15 cellular contexts compared by ENCODE assay signal in the genomic region with DNA sequence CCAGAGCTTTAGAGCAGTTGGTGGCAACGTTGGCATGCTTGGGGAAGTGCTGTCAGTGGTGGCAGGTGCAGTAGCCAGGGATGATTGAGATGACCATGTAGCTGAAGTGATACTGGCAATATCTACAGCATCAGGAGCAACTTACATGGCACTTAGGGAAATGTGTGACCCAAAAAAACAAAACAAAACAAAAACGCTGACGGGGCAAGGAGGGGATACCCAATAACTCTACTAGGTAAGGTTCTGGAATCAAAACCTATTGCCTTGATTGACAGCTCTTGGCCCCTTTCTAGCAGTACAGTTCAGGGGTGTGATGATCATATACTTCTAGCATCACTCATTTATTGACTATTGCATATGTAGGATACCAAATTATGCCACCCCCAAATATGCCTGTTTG.
DNase-seq lines count a peak whose midpoint lies in the region; ATAC-seq, FAIRE-seq and TF ChIP-seq lines count a peak whose summit lies in the region.
"Had no signal": no experiment of that assay in that cellular context is flagged by ENCODE, and none has a peak within 500 bp of the region (broad histone marks: within the 10 kb centered on the region; RNA-seq: fewer than 3 reads in every experiment).

No MANE protein-coding gene starts in this region.

- peaks cover 8 to 15% of the 10 kb centered on the region in 2 experiments for H3K9me3 Mint-ChIP-seq in H9

- H3K56ac ChIP-seq in IMR-90 (ENCODE audit: extremely low read depth, insufficient read depth, low read length) (no peak overlapping the region), H9 (ENCODE audit: insufficient read length, low read depth, low read length) (no peak overlapping the region)

- no peaks in the 10 kb centered on the region for H3K23me2 ChIP-seq in H9 (ENCODE audit: insufficient read length, low read depth, low read length, poor library complexity, severe bottlenecking)

- no peaks in the 10 kb centered on the region for H3K27me3 ChIP-seq in IMR-90 (ENCODE audit: control insufficient read depth, insufficient read depth, low read length)
- H3K27me3 ChIP-seq in adipocyte (replicated peaks; ENCODE audit: control insufficient read depth, insufficient read depth, low read length): no peaks in the 10 kb centered on the region
- H3K27me3 ChIP-seq in keratinocyte (ENCODE audit: control insufficient read depth, extremely low read depth, insufficient read depth, low read length): no peaks in the 10 kb centered on the region
- no peaks in the 10 kb centered on the region for H3K27me3 ChIP-seq in smooth muscle cell (ENCODE audit: low read depth)
- H3K27me3 ChIP-seq in H9 (ENCODE audit: insufficient read depth, low read length): no peaks in the 10 kb centered on the region

- H3K23ac ChIP-seq in IMR-90 (ENCODE audit: low read depth, low read length) (peak overlapping the region; percentile 62; the same call in 1 of the 2 replicates), H9 (ENCODE audit: insufficient read length, low read depth, low read length) (no peak overlapping the region)

- H3K36me3 ChIP-seq in IMR-90 (ENCODE audit: control insufficient read depth, insufficient read depth, low read length): no peaks in the 10 kb centered on the region
- H3K36me3 ChIP-seq in adipocyte (ENCODE audit: control insufficient read depth, insufficient read depth, low read length, severe bottlenecking): no peaks in the 10 kb centered on the region
- no peaks in the 10 kb centered on the region for H3K36me3 ChIP-seq in keratinocyte (ENCODE audit: control insufficient read depth in 2 of 2, extremely low read depth in 1 of 2, insufficient read depth in 2 of 2, low read length in 2 of 2)
- no peaks in the 10 kb centered on the region for H3K36me3 ChIP-seq in smooth muscle cell (ENCODE audit: low read depth)

- H3K27me3 Mint-ChIP-seq in H9 (ENCODE audit: low read depth): no peaks in the 10 kb centered on the region; the same call in 1 of the 2 replicates

- H2AK5ac ChIP-seq in IMR-90 (ENCODE audit: low read depth, low read length): peak overlapping the region; percentile 98
- H2AK5ac ChIP-seq in H9 (ENCODE audit: insufficient read length, low read length): no peak overlapping the region

- H3K79me2 ChIP-seq in keratinocyte (ENCODE audit: control insufficient read depth, insufficient read depth, low read length) (no peaks in the 10 kb centered on the region), smooth muscle cell (ENCODE audit: low read depth) (no peaks in the 10 kb centered on the region), H9 (ENCODE audit: insufficient read depth, low read length) (no peaks in the 10 kb centered on the region)

- no peaks in the 10 kb centered on the region for H3K9me3 ChIP-seq in IMR-90 (ENCODE audit: control insufficient read depth, insufficient read depth, low read length)
- peaks cover 5% of the 10 kb centered on the region for H3K9me3 ChIP-seq in adipocyte (ENCODE audit: control insufficient read depth, low read length)
- H3K9me3 ChIP-seq in keratinocyte (ENCODE audit: control insufficient read depth, low read depth, low read length): no peaks in the 10 kb centered on the region
- no peaks in the 10 kb centered on the region for H3K9me3 ChIP-seq in smooth muscle cell (replicated peaks; ENCODE audit: low read depth)
- H3K9me3 ChIP-seq in H9 (ENCODE audit: control insufficient read depth, low read depth, low read length): no peaks in the 10 kb centered on the region

- H3K4ac ChIP-seq in IMR-90 (ENCODE audit: low read depth, low read length) (peak overlapping the region; percentile 85), H9 (ENCODE audit: low read depth, low read length) (no peak overlapping the region)

- peaks cover 7% of the 10 kb centered on the region for H3F3A ChIP-seq in smooth muscle cell (ENCODE audit: low read depth)

- POLR2A ChIA-PET in IMR-90 (lab: Charles Lee; ENCODE audit: unreplicated experiment): no interaction called here

- H3K4me1 Mint-ChIP-seq in H9: peaks cover 24 to 32% of the 10 kb centered on the region in 2 experiments
- H3K4me1 Mint-ChIP-seq: CD14-positive monocyte; CD8-positive, alpha-beta memory T cell; IgD-negative memory B cell had no signal

- H3K14ac ChIP-seq in IMR-90 (replicated peaks; ENCODE audit: low read depth, low read length) (peak overlapping the region; percentile 79; the same call in 1 of the 2 replicates), H9 (ENCODE audit: insufficient read depth, low read length) (no peak overlapping the region)

- H3K79me1 ChIP-seq in IMR-90 (ENCODE audit: low read depth in 1 of 2, low read length in 2 of 2): no peaks in the 10 kb centered on the region
- no peaks in the 10 kb centered on the region for H3K79me1 ChIP-seq in H9 (ENCODE audit: insufficient read depth, low read depth, low read length, poor library complexity, severe bottlenecking)

- H3K4me3 ChIP-seq in IMR-90 (ENCODE audit: insufficient read depth, low read depth, low read length) (no peak overlapping the region), adipocyte (ENCODE audit: low read length) (no peak overlapping the region), keratinocyte (ENCODE audit: control insufficient read depth in 2 of 3, extremely low read depth in 1 of 3, insufficient read depth in 2 of 3, low read depth in 1 of 3, low read length in 3 of 3) (no peak overlapping the region), smooth muscle cell (no peak overlapping the region)

- H2AK9ac ChIP-seq in IMR-90 (replicated peaks; ENCODE audit: low read depth, low read length, poor library complexity): peak overlapping the region; percentile 47

- no peak for TF ChIP-seq POLR2A in IMR-90 (IDR thresholded peaks at IDR 0.05; ENCODE audit: low read depth, low read length)

- DNase-seq in IMR-90 (no peak), adipocyte (ENCODE audit: low read depth) (no peak), keratinocyte (ENCODE audit: low read depth, low spot score) (no peak), smooth muscle cell (lab: John Stamatoyannopoulos, UW; ENCODE audit: unreplicated experiment) (no peak), H9 (no peak)
- no peak for DNase-seq in activated effector memory CD4-positive, alpha-beta T cell treated with Interleukin-2 at 50 U/mL for 16 hours
- DNase-seq: Caco-2; CD8-positive, alpha-beta memory T cell; DMS53; GF-D8 had no signal

- no peak overlapping the region for H3T11ph ChIP-seq in H9 (ENCODE audit: low read length)

- H3K18ac ChIP-seq in IMR-90 (ENCODE audit: low read depth, low read length) (peak overlapping the region; percentile 31; the same call in 1 of the 2 replicates), H9 (ENCODE audit: insufficient read length, low read depth, low read length) (no peak overlapping the region)

- H3K4me3 Mint-ChIP-seq in H9: no peak overlapping the region
- H3K4me3 Mint-ChIP-seq: CD14-positive monocyte; CD8-positive, alpha-beta memory T cell; IgD-negative memory B cell had no signal

- dilution Hi-C loops in IMR-90 (cut with HindIII; ENCODE audit: low sequenced_read_pairs, unreplicated experiment) (no loop called here), keratinocyte (cut with MboI; ENCODE audit: extremely low pct_ligation_motif_present, low sequenced_read_pairs) (no loop called here)

- H4K5ac ChIP-seq in IMR-90 (ENCODE audit: low read depth, low read length): peak overlapping the region; percentile 10; the same call in 1 of the 2 replicates
- no peak overlapping the region for H4K5ac ChIP-seq in H9 (ENCODE audit: insufficient read length, low read depth, low read length)

- ATAC-seq in IMR-90 (ENCODE audit: low read depth): no peak
- no peak for ATAC-seq in HG02610 (IDR thresholded peaks at IDR 0.05; ENCODE audit: unreplicated experiment)

- peak overlapping the region; percentile 75; the same call in 2 of the 3 replicates for H2BK15ac ChIP-seq in IMR-90 (ENCODE audit: low read depth, low read length)
- no peak overlapping the region for H2BK15ac ChIP-seq in H9 (ENCODE audit: low read depth, low read length)

- intact Hi-C loops in IMR-90 (cut with micrococcal nuclease): loop anchor here (10.0 kb wide), 1 partner anchor 305 kb away; no protein-coding TSS in a partner anchor

- BruUV-seq in IMR-90 (replicated peaks; lab: Mats Ljungman, UMichigan): no TSS peak

- H3K27ac ChIP-seq in IMR-90 (ENCODE audit: insufficient read depth, low read length) (no peak overlapping the region), keratinocyte (ENCODE audit: control insufficient read depth, insufficient read depth, low read length) (no peak overlapping the region), smooth muscle cell (ENCODE audit: low read depth) (peak overlapping the region; percentile 79), H9 (ENCODE audit: insufficient read length, low read depth, low read length) (no peak overlapping the region)

- H2BK120ac ChIP-seq in IMR-90 (ENCODE audit: low read depth, low read length): peak overlapping the region; percentile 67
- H2BK120ac ChIP-seq in H9 (ENCODE audit: low read depth, low read length, poor library complexity, severe bottlenecking): no peak overlapping the region

- CTCF ChIA-PET in IMR-90 (lab: Yijun Ruan, JAX): no interaction called here

- no peak overlapping the region for H3K4me2 ChIP-seq in IMR-90 (ENCODE audit: low read depth, low read length)
- H3K4me2 ChIP-seq in keratinocyte (ENCODE audit: control insufficient read depth, extremely low read depth, insufficient read depth, low read depth, low read length): no peak overlapping the region
- H3K4me2 ChIP-seq in smooth muscle cell: no peak overlapping the region
- H3K4me2 ChIP-seq in H9 (ENCODE audit: insufficient read depth, insufficient read length, low read length): no peak overlapping the region

- H4K91ac ChIP-seq in IMR-90 (ENCODE audit: insufficient read depth, low read depth, low read length) (peak overlapping the region; percentile 50), H9 (ENCODE audit: insufficient read length, low read depth, low read length) (no peak overlapping the region)

- peak; percentile 9 for FAIRE-seq in keratinocyte (lab: Jason Lieb, UNC)
- FAIRE-seq: A204.1, H54 had no signal

- H3K36me3 Mint-ChIP-seq in H9 (ENCODE audit: insufficient read depth in 1 of 3, low read depth in 3 of 3): peaks cover under 1 to 18% (median 10%) of the 10 kb centered on the region in 3 experiments; a peak in 6 of 7 replicates
- H3K36me3 Mint-ChIP-seq: CD14-positive monocyte; CD8-positive, alpha-beta memory T cell; IgD-negative memory B cell had no signal

- no peak overlapping the region for H3K27ac Mint-ChIP-seq in H9
- H3K27ac Mint-ChIP-seq: CD14-positive monocyte, IgD-negative memory B cell had no signal

- peak overlapping the region; percentile 38 for H2AFZ ChIP-seq in IMR-90 (replicated peaks; ENCODE audit: low read length, poor library complexity)
- no peak overlapping the region for H2AFZ ChIP-seq in keratinocyte (ENCODE audit: control insufficient read depth, low read length)
- H2AFZ ChIP-seq in smooth muscle cell (ENCODE audit: low read depth): no peak overlapping the region
- H2AFZ ChIP-seq in H9 (ENCODE audit: low read length): no peak overlapping the region

- no peaks in the 10 kb centered on the region for H4K20me1 ChIP-seq in IMR-90 (ENCODE audit: insufficient read depth, low read length)
- H4K20me1 ChIP-seq in keratinocyte (ENCODE audit: control insufficient read depth, extremely low read depth, insufficient read depth, low read length): no peaks in the 10 kb centered on the region
- H4K20me1 ChIP-seq in smooth muscle cell (ENCODE audit: low read depth): no peaks in the 10 kb centered on the region
- no peaks in the 10 kb centered on the region for H4K20me1 ChIP-seq in H9 (ENCODE audit: control insufficient read depth, insufficient read depth, insufficient read length)

- no peak overlapping the region for H2BK12ac ChIP-seq in H9 (ENCODE audit: insufficient read length, low read depth, low read length)

- H3K9ac ChIP-seq in IMR-90 (ENCODE audit: low read depth, low read length) (no peak overlapping the region), adipocyte (ENCODE audit: low read length) (peak overlapping the region; percentile 28), keratinocyte (ENCODE audit: control insufficient read depth, extremely low read depth, insufficient read depth, low read length) (no peak overlapping the region), smooth muscle cell (ENCODE audit: low read depth) (no peak overlapping the region), H9 (ENCODE audit: extremely low read depth, insufficient read length, low read length) (no peak overlapping the region)

- no CpG with 5 or more reads among the region's 3 CpGs for WGBS in IMR-90 (ENCODE audit: extremely low coverage in 2 of 2, insufficient read length in 1 of 2), 2 experiments
- WGBS in smooth muscle cell (ENCODE audit: low lambda C conversion rate): 96% methylated on average over 3 of the region's 3 CpGs
- WGBS in H9 (ENCODE audit: extremely low coverage, insufficient read length, low lambda C conversion rate): no CpG with 5 or more reads among the region's 3 CpGs

- H2BK5ac ChIP-seq in IMR-90 (ENCODE audit: low read depth, low read length, poor library complexity, severe bottlenecking) (peak overlapping the region; percentile 64), H9 (ENCODE audit: insufficient read length, low read length) (no peak overlapping the region)

- TF ChIP-seq RAD21 in IMR-90 (IDR thresholded peaks at IDR 0.05; ENCODE audit: low read length): no peak

- H3K4me1 ChIP-seq in IMR-90 (ENCODE audit: control insufficient read depth, insufficient read depth, low read length) (peaks cover 9% of the 10 kb centered on the region), adipocyte (ENCODE audit: control insufficient read depth, insufficient read depth, low read length) (peaks cover 38% of the 10 kb centered on the region), keratinocyte (ENCODE audit: control insufficient read depth, extremely low read depth, insufficient read depth, low read length) (peaks cover 28% of the 10 kb centered on the region), smooth muscle cell (ENCODE audit: low read depth) (peaks cover 7% of the 10 kb centered on the region), H9 (ENCODE audit: insufficient read depth, low read length) (peaks cover 5% of the 10 kb centered on the region; the same call in 1 of the 2 replicates)

- in situ Hi-C loops in IMR-90 (cut with MboI; ENCODE audit: low sequenced_read_pairs): no loop called here

- no peak for TF ChIP-seq CTCF in IMR-90 (conservative IDR thresholded peaks at IDR 0.05; ENCODE audit: low read depth, low read length)
- no peak for TF ChIP-seq CTCF in keratinocyte (optimal IDR thresholded peaks at IDR 0.05 in 1 of 3, IDR thresholded peaks at IDR 0.05 in 1 of 3, conservative IDR thresholded peaks at IDR 0.05 in 1 of 3; ENCODE audit: extremely low read depth in 1 of 3, insufficient read depth in 2 of 3, low read length in 3 of 3)
- TF ChIP-seq CTCF in smooth muscle cell (IDR thresholded peaks at IDR 0.05; ENCODE audit: borderline replicate concordance, insufficient read depth, poor library complexity, severe bottlenecking): no peak
- TF ChIP-seq CTCF in H9 (conservative IDR thresholded peaks at IDR 0.05): no peak

- H3K9me1 ChIP-seq in IMR-90 (ENCODE audit: insufficient read depth, low read length) (peaks cover 6% of the 10 kb centered on the region), keratinocyte (ENCODE audit: control insufficient read depth, extremely low read depth, insufficient read depth, low read length) (no peaks in the 10 kb centered on the region)

- peak overlapping the region; percentile 88 for H2BK20ac ChIP-seq in IMR-90 (ENCODE audit: low read depth, low read length)
- no peak overlapping the region for H2BK20ac ChIP-seq in H9 (ENCODE audit: low read depth, low read length, poor library complexity, severe bottlenecking)

- H4K8ac ChIP-seq in IMR-90 (ENCODE audit: low read depth in 2 of 2, low read length in 2 of 2) (peak overlapping the region; percentile 26 to 60), H9 (replicated peaks; ENCODE audit: insufficient read length, low read depth, low read length) (no peak overlapping the region)
